1 cellular context compared by ENCODE assay signal in the genomic region with DNA sequence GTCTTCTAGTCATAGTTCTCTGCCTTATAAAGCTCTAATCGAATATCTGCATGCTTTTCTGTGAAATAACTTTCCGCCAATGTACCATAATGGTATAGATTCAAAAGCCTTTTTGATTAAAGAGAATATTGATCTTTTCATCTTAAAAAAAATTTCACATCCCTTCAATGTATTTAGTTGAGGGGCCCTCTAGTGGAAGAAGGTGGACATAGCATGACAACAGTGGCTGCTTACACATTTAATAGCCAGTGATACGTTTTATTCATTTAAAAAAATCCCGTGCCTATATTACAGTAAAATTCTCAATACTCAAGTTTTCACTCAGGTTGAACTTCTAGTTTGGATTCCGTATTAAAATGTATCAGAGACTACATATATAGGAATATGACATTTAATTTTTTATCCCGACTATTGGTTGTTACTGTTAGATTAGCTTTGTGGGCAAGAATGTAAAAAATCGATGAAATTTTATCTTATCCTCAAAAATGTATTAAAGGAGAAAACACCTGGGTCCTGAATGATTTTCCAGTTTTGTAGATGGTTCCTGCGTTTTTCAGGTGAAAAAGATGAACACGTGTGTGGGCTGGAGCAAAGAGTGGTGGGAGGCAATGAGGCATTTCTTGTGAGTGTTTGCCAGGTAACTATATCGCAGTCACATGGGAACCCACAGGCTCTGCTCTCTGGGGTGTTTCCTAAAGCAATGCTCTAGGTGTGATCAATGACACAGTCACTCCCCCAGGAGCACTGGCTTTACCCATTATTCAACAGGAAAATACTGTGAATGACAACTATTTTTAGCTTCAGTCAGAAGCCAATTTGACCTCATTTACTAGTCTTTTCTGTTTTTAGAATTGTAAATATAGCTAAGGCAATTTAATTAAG.
TF ChIP-seq lines count a peak whose summit lies in the region.

No MANE protein-coding gene starts in this region.

TF ChIP-seq in liver, 16 proteins besides CTCF, POLR2A, EP300 and RAD21 (continued from another document):
- TF ChIP-seq NR2F2 (IDR thresholded peaks at IDR 0.05) (no peak), FOXA2 (IDR thresholded peaks at IDR 0.05) (no peak), EGR1 (IDR thresholded peaks at IDR 0.05; ENCODE audit: low read depth in 2 of 2) (no peak), HNF4G (IDR thresholded peaks at IDR 0.05) (no peak), RXRA (IDR thresholded peaks at IDR 0.05) (no peak), YY1 (IDR thresholded peaks at IDR 0.05) (no peak), TAF1 (conservative IDR thresholded peaks at IDR 0.05) (no peak), GABPA (IDR thresholded peaks at IDR 0.05 in 1 of 2, conservative IDR thresholded peaks at IDR 0.05 in 1 of 2) (no peak), SP1 (IDR thresholded peaks at IDR 0.05) (no peak), HNF4A (conservative IDR thresholded peaks at IDR 0.05) (no peak), JUND (IDR thresholded peaks at IDR 0.05) (no peak), FOXA1 (IDR thresholded peaks at IDR 0.05) (no peak)
- TF ChIP-seq, protein P1, sequence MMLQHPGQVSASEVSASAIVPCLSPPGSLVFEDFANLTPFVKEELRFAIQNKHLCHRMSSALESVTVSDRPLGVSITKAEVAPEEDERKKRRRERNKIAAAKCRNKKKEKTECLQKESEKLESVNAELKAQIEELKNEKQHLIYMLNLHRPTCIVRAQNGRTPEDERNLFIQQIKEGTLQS (IDR thresholded peaks at IDR 0.05) = no peak
- TF ChIP-seq, protein P2, sequence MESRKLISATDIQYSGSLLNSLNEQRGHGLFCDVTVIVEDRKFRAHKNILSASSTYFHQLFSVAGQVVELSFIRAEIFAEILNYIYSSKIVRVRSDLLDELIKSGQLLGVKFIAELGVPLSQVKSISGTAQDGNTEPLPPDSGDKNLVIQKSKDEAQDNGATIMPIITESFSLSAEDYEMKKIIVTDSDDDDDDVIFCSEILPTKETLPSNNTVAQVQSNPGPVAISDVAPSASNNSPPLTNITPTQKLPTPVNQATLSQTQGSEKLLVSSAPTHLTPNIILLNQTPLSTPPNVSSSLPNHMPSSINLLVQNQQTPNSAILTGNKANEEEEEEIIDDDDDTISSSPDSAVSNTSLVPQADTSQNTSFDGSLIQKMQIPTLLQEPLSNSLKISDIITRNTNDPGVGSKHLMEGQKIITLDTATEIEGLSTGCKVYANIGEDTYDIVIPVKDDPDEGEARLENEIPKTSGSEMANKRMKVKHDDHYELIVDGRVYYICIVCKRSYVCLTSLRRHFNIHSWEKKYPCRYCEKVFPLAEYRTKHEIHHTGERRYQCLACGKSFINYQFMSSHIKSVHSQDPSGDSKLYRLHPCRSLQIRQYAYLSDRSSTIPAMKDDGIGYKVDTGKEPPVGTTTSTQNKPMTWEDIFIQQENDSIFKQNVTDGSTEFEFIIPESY (IDR thresholded peaks at IDR 0.05) = no peak
- TF ChIP-seq, protein P3, sequence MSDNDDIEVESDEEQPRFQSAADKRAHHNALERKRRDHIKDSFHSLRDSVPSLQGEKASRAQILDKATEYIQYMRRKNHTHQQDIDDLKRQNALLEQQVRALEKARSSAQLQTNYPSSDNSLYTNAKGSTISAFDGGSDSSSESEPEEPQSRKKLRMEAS (IDR thresholded peaks at IDR 0.05) = no peak
TF ChIP-seq in liver: peak in this region for 0.
